In genomic region chr18:10660485-10660884, GRCh38 we compare ENCODE assay signal across 10 cellular contexts.
DNase-seq lines count a peak whose midpoint lies in the region; ATAC-seq and TF ChIP-seq lines count a peak whose summit lies in the region.
"Had no signal": no experiment of that assay in that cellular context is flagged by ENCODE, and none has a peak within 500 bp of the region (broad histone marks: within the 10 kb centered on the region; RNA-seq: fewer than 3 reads in every experiment).

No MANE protein-coding gene starts in this region.

- WGBS in gastroesophageal sphincter (ENCODE audit: low coverage in 1 of 2), 2 donors: 13% methylated on average over 5 of the region's 9 CpGs; no CpG with 5 or more reads in 1 of the 2 donors

- peak; percentile 88 for DNase-seq in RPMI8226
- peak; percentile 69 for DNase-seq in sciatic nerve (ENCODE audit: low spot score)
- no peak for DNase-seq in SHP77 treated with DMSO at 0.1 percent for 48 hours (lab: John Stamatoyannopoulos, UW)
- no peak for DNase-seq in NCI-H2107 treated with DMSO at 0.1 percent for 48 hours (lab: John Stamatoyannopoulos, UW; ENCODE audit: unreplicated experiment)
- DNase-seq in NCI-H187 treated with DMSO at 0.1 percent for 48 hours (lab: John Stamatoyannopoulos, UW): no peak
- no peak for DNase-seq in anterior cingulate cortex (lab: John Stamatoyannopoulos, UW)
- DNase-seq: activated CD4-positive, alpha-beta T cell treated with anti-CD3 and anti-CD28 coated beads, Interleukin-2, amount 50 U/mL, for 48 hours; SHP77 had no signal

- TF ChIP-seq POLR2A in gastroesophageal sphincter (IDR thresholded peaks at IDR 0.05): no peak

- no peaks in the 10 kb centered on the region for H3K36me3 ChIP-seq in gastroesophageal sphincter

- H3K4me3 ChIP-seq in gastroesophageal sphincter: no peak overlapping the region

- TF ChIP-seq CTCF in gastroesophageal sphincter (IDR thresholded peaks at IDR 0.05): no peak

- H3K4me1 ChIP-seq in gastroesophageal sphincter: peaks cover 0 to 24% (median 6%) of the 10 kb centered on the region in 3 donors

- intact Hi-C loops in sciatic nerve (cut with DNase I): no loop called here

- ATAC-seq in GM18508 (IDR thresholded peaks at IDR 0.05; ENCODE audit: insufficient read depth, unreplicated experiment) (peak; percentile 76), gastroesophageal sphincter (peak; percentile 81), sciatic nerve (peak; percentile 95)

- no peaks in the 10 kb centered on the region for H3K9me3 ChIP-seq in gastroesophageal sphincter

- H3K27ac ChIP-seq in gastroesophageal sphincter: peak overlapping the region in 3 of 4 donors; percentile 11 to 56 (median 36)

- no peaks in the 10 kb centered on the region for H3K27me3 ChIP-seq in gastroesophageal sphincter

- TF ChIP-seq EP300 in gastroesophageal sphincter (IDR thresholded peaks at IDR 0.05): no peak

Comparison
In these comparisons a context has a peak if more than half of its experiments do, and no peak if none do; other contexts are left out.
1. DNase-seq: peak in RPMI8226 (single experiment) and sciatic nerve (single experiment); none in SHP77 treated with DMSO at 0.1 percent for 48 hours (single experiment), NCI-H2107 treated with DMSO at 0.1 percent for 48 hours (single experiment), NCI-H187 treated with DMSO at 0.1 percent for 48 hours (single experiment) and anterior cingulate cortex (0 of 58).
2. Peak in every context shown above with its lines, with median percentiles within 50 percentile points of each other: ATAC-seq.